In genomic region chr6:125791151-125791819, GRCh38 we compare ENCODE assay signal across 8 cellular contexts. TPM values are rescaled to one million over a fixed set of nuclear protein-coding genes. Genes with fewer than 3 reads are reported as not detected.
DNase-seq lines count a peak whose midpoint lies in the region; ATAC-seq and TF ChIP-seq lines count a peak whose summit lies in the region.

No MANE protein-coding gene starts in this region.

- H3K9ac ChIP-seq in DND-41 (ENCODE audit: low read depth, low read length) (peak overlapping the region; percentile 70), PC-3 (ENCODE audit: low read length) (peak overlapping the region; percentile 78; the same call in 1 of the 2 replicates)

- CTCF ChIA-PET in PC-3 (lab: Charles Lee) = interaction anchor here (0.6 to 1.5 kb wide), 7 partner anchors 80 to 183 kb away, joined by 3 to 22 read pairs (median 4); partner anchors contain the start of gene HINT3
- CTCF ChIA-PET in activated naive CD4-positive, alpha-beta T cell treated with anti-CD3 and anti-CD28 coated beads, Interleukin-2, amount 10 ng/mL, durations not matched to agents 7 days and 5 days (lab: Charles Lee) = interaction anchor here (0.6 to 7.0 kb wide), 31 partner anchors 10 to 639 kb away, joined by 3 to 140 read pairs (median 4); partner anchors contain the start of genes HINT3 and TRMT11

- peaks cover 53% of the 10 kb centered on the region for H3K4me1 Mint-ChIP-seq in activated naive CD4-positive, alpha-beta T cell treated with anti-CD3 and anti-CD28 coated beads, Interleukin-2, amount 10 ng/mL, durations not matched to agents 7 days and 5 days

- peak overlapping the region; percentile 43 to 64 for H3K4me3 ChIP-seq in DND-41 (ENCODE audit: low read depth in 1 of 2, low read length in 2 of 2)
- H3K4me3 ChIP-seq in PC-3 (ENCODE audit: low read length) = peak overlapping the region; percentile 91

- H3K4me2 ChIP-seq in DND-41 (ENCODE audit: insufficient read depth, low read length) = peak overlapping the region; percentile 65
- H3K4me2 ChIP-seq in PC-3 (ENCODE audit: low read length) = peak overlapping the region; percentile 95

- H3K79me2 ChIP-seq in DND-41 (ENCODE audit: insufficient read depth, low read length) (peaks cover 51% of the 10 kb centered on the region), PC-3 (ENCODE audit: low read length) (peaks cover 26% of the 10 kb centered on the region)

- TSS peak; percentile 32 for BruUV-seq in PC-3 (replicated peaks; lab: Mats Ljungman, UMichigan)

- H4K20me1 ChIP-seq in DND-41 (ENCODE audit: insufficient read depth, low read length) (no peaks in the 10 kb centered on the region), PC-3 (ENCODE audit: low read length) (no peaks in the 10 kb centered on the region)

- peak overlapping the region; percentile 86 for H2AFZ ChIP-seq in DND-41 (ENCODE audit: low read depth, low read length)
- peak overlapping the region; percentile 87 for H2AFZ ChIP-seq in PC-3 (ENCODE audit: low read length)

- H3K4me1 ChIP-seq in DND-41 (ENCODE audit: insufficient read depth, low read length) (peaks cover 41% of the 10 kb centered on the region), PC-3 (ENCODE audit: insufficient read depth, low read length) (peaks cover 48% of the 10 kb centered on the region)

- DNase-seq in DND-41 (peak; percentile 62), HK-2 (ENCODE audit: unreplicated experiment) (peak; percentile 49), PC-3 (peak; percentile 51), glomerular visceral epithelial cell (ENCODE audit: extremely low spot score) (peak; percentile 62), nucleus accumbens (lab: John Stamatoyannopoulos, UW) (peak in 44 of 56 donors; percentile 15 to 85 (median 51)), foreskin melanocyte (no peak)
- peak; percentile 64 for DNase-seq in activated naive CD4-positive, alpha-beta T cell treated with anti-CD3 and anti-CD28 coated beads, Interleukin-2, amount 10 ng/mL, durations not matched to agents 7 days and 5 days

- peak; percentile 74 for TF ChIP-seq CTCF in DND-41 (IDR thresholded peaks at IDR 0.05; ENCODE audit: borderline replicate concordance, extremely low read depth, low read length, poor library complexity, severe bottlenecking)
- peak; percentile 62 for TF ChIP-seq CTCF in PC-3 (conservative IDR thresholded peaks at IDR 0.05; ENCODE audit: low read depth, low read length)

- H3K9me2 ChIP-seq in PC-3 (replicated peaks; ENCODE audit: low read length) = no peaks in the 10 kb centered on the region

- peak overlapping the region; percentile 86 for H3K4me3 Mint-ChIP-seq in activated naive CD4-positive, alpha-beta T cell treated with anti-CD3 and anti-CD28 coated beads, Interleukin-2, amount 10 ng/mL, durations not matched to agents 7 days and 5 days

- H3K9me3 ChIP-seq in DND-41 (ENCODE audit: insufficient read depth, low read length, severe bottlenecking) (no peaks in the 10 kb centered on the region), PC-3 (ENCODE audit: low read length) (no peaks in the 10 kb centered on the region)

- peaks cover 20% of the 10 kb centered on the region for H3K36me3 Mint-ChIP-seq in activated naive CD4-positive, alpha-beta T cell treated with anti-CD3 and anti-CD28 coated beads, Interleukin-2, amount 10 ng/mL, durations not matched to agents 7 days and 5 days

- H3K27ac ChIP-seq in DND-41 (ENCODE audit: low read length) (peak overlapping the region; percentile 82), PC-3 (ENCODE audit: low read length) (no peak overlapping the region)

- ATAC-seq in DND-41 (ENCODE audit: insufficient read depth, low read depth) (peak; percentile 52), GM21360 (IDR thresholded peaks at IDR 0.05; ENCODE audit: unreplicated experiment) (peak; percentile 33), PC-3 (peak; percentile 44)

- peaks cover under 1% of the 10 kb centered on the region; the same call in 1 of the 2 replicates for H3K36me3 ChIP-seq in DND-41 (ENCODE audit: insufficient read depth, low read length)
- no peaks in the 10 kb centered on the region for H3K36me3 ChIP-seq in PC-3 (ENCODE audit: low read depth, low read length)

- no peaks in the 10 kb centered on the region for H3F3A ChIP-seq in PC-3 (ENCODE audit: low read length, unreplicated experiment)

- intact Hi-C loops in PC-3 (cut with micrococcal nuclease) = loop anchor here (2.0 to 5.0 kb wide), 2 partner anchors 68 to 81 kb away; no protein-coding TSS in a partner anchor

- H3K27ac Mint-ChIP-seq in activated naive CD4-positive, alpha-beta T cell treated with anti-CD3 and anti-CD28 coated beads, Interleukin-2, amount 10 ng/mL, durations not matched to agents 7 days and 5 days = peak overlapping the region; percentile 88

- no peaks in the 10 kb centered on the region for H3K27me3 Mint-ChIP-seq in activated naive CD4-positive, alpha-beta T cell treated with anti-CD3 and anti-CD28 coated beads, Interleukin-2, amount 10 ng/mL, durations not matched to agents 7 days and 5 days

- H3K27me3 ChIP-seq in DND-41 (ENCODE audit: insufficient read depth, low read length, poor library complexity) = no peaks in the 10 kb centered on the region
- H3K27me3 ChIP-seq in PC-3 (ENCODE audit: low read length) = no peaks in the 10 kb centered on the region

- POLR2A ChIA-PET in PC-3 (lab: Charles Lee; ENCODE audit: unreplicated experiment) = interaction anchor here (0.7 kb wide), 1 partner anchor 460 kb away, joined by 3 read pairs; no protein-coding TSS in a partner anchor

- H3K9me3 Mint-ChIP-seq in activated naive CD4-positive, alpha-beta T cell treated with anti-CD3 and anti-CD28 coated beads, Interleukin-2, amount 10 ng/mL, durations not matched to agents 7 days and 5 days = no peaks in the 10 kb centered on the region

RNA-seq across cellular contexts. Expression of gene NCOA7, which starts 0.5 kb away (rescaled TPM):
- total RNA-seq in PC-3 (2014; rRNA removed) = 12.1 and 13.4 TPM in 2 replicates

RNA-seq across cellular contexts. Expression of gene HEY2, which starts 41.9 kb away (rescaled TPM):
- total RNA-seq in PC-3 (2014; rRNA removed) = not detected in 2 replicates
